Comparison of ENCODE assay signal across 10 cellular contexts in genomic region chr17:40533896-40534295, GRCh38. TPM values are rescaled to one million over a fixed set of nuclear protein-coding genes. Genes with fewer than 3 reads are reported as not detected.
DNase-seq lines count a peak whose midpoint lies in the region; ATAC-seq, FAIRE-seq and TF ChIP-seq lines count a peak whose summit lies in the region.
"Had no signal": no experiment of that assay in that cellular context is flagged by ENCODE, and none has a peak within 500 bp of the region (broad histone marks: within the 10 kb centered on the region; RNA-seq: fewer than 3 reads in every experiment).

No MANE protein-coding gene starts in this region.

- H3K9me3 Mint-ChIP-seq in CD8-positive, alpha-beta memory T cell: peaks cover 0 to 2% (median 2%) of the 10 kb centered on the region in 5 donors

- 90% methylated on average over 4 of the region's 4 CpGs; no CpG with 5 or more reads in 1 of the 2 experiments for WGBS in H1 (ENCODE audit: extremely low coverage in 1 of 2, insufficient coverage in 1 of 2, insufficient read length in 1 of 2, insufficient replicate concordance in 2 of 2, low coverage in 1 of 2, low lambda C conversion rate in 2 of 2, missing lambda C conversion rate in 1 of 2), 2 experiments
- 49% methylated on average over 4 of the region's 4 CpGs for WGBS in prostate gland

- H2BK20ac ChIP-seq in H1 (ENCODE audit: low read length): 0 out of 2 replicates have a peak overlapping the region, but pooled peaks have one; percentile 44

- H3K4me3 Mint-ChIP-seq in CD8-positive, alpha-beta memory T cell: peak overlapping the region; percentile 67 to 88 (median 78)

- peaks cover 0 to 3% of the 10 kb centered on the region in 2 donors for H3K27me3 Mint-ChIP-seq in CD8-positive, alpha-beta memory T cell

- H3K14ac ChIP-seq in H1 (ENCODE audit: insufficient read length): no peak overlapping the region

- H3K23ac ChIP-seq in H1 (ENCODE audit: insufficient read length): no peak overlapping the region

- H3K36me3 ChIP-seq in CD8-positive, alpha-beta memory T cell (ENCODE audit: insufficient read depth, low read length): no peaks in the 10 kb centered on the region
- no peaks in the 10 kb centered on the region for H3K36me3 ChIP-seq in PC-9 (ENCODE audit: low read depth)
- H3K36me3 ChIP-seq in H1 (ENCODE audit: control insufficient read depth in 2 of 4, insufficient read depth in 4 of 4, low read length in 3 of 4): no peaks in the 10 kb centered on the region
- H3K36me3 ChIP-seq in prostate gland: no peaks in the 10 kb centered on the region
- H3K36me3 ChIP-seq: SJSA1 had no signal

- TF ChIP-seq RAD21 in H1 (IDR thresholded peaks at IDR 0.05 in 1 of 2, conservative IDR thresholded peaks at IDR 0.05 in 1 of 2; ENCODE audit: low read depth in 2 of 2, low read length in 2 of 2): no peak

- H2BK15ac ChIP-seq in H1 (ENCODE audit: low read length): peak overlapping the region; percentile 24

- CTCF ChIA-PET in CD8-positive, alpha-beta memory T cell (lab: Charles Lee): interaction anchor here (0.8 to 20.1 kb wide), 38 partner anchors 11 to 190 kb away, joined by 3 to 475 read pairs (median 6); partner anchors contain the start of genes CCR7, GJD3, IGFBP4 and SMARCE1
- CTCF ChIA-PET in PC-9 (lab: Charles Lee): interaction anchor here (0.5 to 1.9 kb wide), 15 partner anchors 11 to 231 kb away, joined by 3 to 17 read pairs (median 4); partner anchors contain the start of genes IGFBP4 and TOP2A
- CTCF ChIA-PET in H1 (lab: Charles Lee; ENCODE audit: partially characterized antibody): interaction anchor here (0.7 to 19.4 kb wide), 45 partner anchors 9 to 343 kb away, joined by 3 to 435 read pairs (median 6); partner anchors contain the start of genes GJD3, IGFBP4, TNS4 and TOP2A

- POLR2A ChIA-PET in CD8-positive, alpha-beta memory T cell (lab: Charles Lee): interaction anchor here (0.5 to 3.7 kb wide), 15 partner anchors 14 to 1975 kb away, joined by 3 to 31 read pairs (median 4); no protein-coding TSS in a partner anchor
- POLR2A ChIA-PET in PC-9 (lab: Charles Lee; ENCODE audit: unreplicated experiment) (interaction anchor here (0.5 kb wide), 1 partner anchor 44 kb away, joined by 14 read pairs; no protein-coding TSS in a partner anchor), H1 (lab: Charles Lee; ENCODE audit: partially characterized antibody) (interaction anchor here (0.6 to 1.7 kb wide), 4 partner anchors 16 to 135 kb away, joined by 3 to 6 read pairs (median 4); no protein-coding TSS in a partner anchor)

- peaks cover 0 to 2% (median 0%) of the 10 kb centered on the region in 3 donors for H3K36me3 Mint-ChIP-seq in CD8-positive, alpha-beta memory T cell

- DNase-seq in CD8-positive, alpha-beta memory T cell: no peak
- DNase-seq in PC-9 (no peak), H1 (ENCODE audit: low read depth in 1 of 2, low spot score in 2 of 2) (no peak), prostate gland (ENCODE audit: low spot score) (no peak), GM19240 (ENCODE audit: insufficient read length, low spot score) (no peak), NCI-H2171 treated with DMSO at 0.1 percent for 48 hours (lab: John Stamatoyannopoulos, UW) (no peak), COLO829 (ENCODE audit: low spot score) (no peak)
- DNase-seq: NCI-H2107 had no signal

- no peak overlapping the region for H4K5ac ChIP-seq in H1 (ENCODE audit: insufficient read length, low read depth, low read length)

- no peak overlapping the region for H4K8ac ChIP-seq in H1 (ENCODE audit: extremely low read depth, insufficient read depth, low read length)

- peaks cover 3% of the 10 kb centered on the region; the same call in 1 of the 2 replicates for H3K23me2 ChIP-seq in H1 (ENCODE audit: low read depth, low read length)

- intact Hi-C loops in PC-9 (cut with micrococcal nuclease; ENCODE audit: unreplicated experiment) (loop anchor here (1.0 to 5.0 kb wide), 7 partner anchors 27 to 232 kb away; no protein-coding TSS in a partner anchor), prostate gland (cut with DNase I) (loop anchor here (2.0 to 5.0 kb wide), 4 partner anchors 57 to 172 kb away; partner anchors contain the start of genes GJD3 and IGFBP4)

- peaks cover 93% of the 10 kb centered on the region for H3K4me1 ChIP-seq in CD8-positive, alpha-beta memory T cell (ENCODE audit: insufficient read depth, low read length)
- H3K4me1 ChIP-seq in PC-9 (replicated peaks; ENCODE audit: insufficient read depth) (peaks cover 35% of the 10 kb centered on the region), H1 (replicated peaks in 1 of 4; ENCODE audit: control insufficient read depth in 3 of 4, insufficient read depth in 4 of 4, low read length in 3 of 4) (peaks cover 0 to 8% (median 3%) of the 10 kb centered on the region in 4 experiments; a peak in 2 of 7 replicates), prostate gland (replicated peaks) (peaks cover 10% of the 10 kb centered on the region)

- TF ChIP-seq CTCF in PC-9 (conservative IDR thresholded peaks at IDR 0.05) (no peak), H1 (IDR thresholded peaks at IDR 0.05; ENCODE audit: control extremely low read depth in 1 of 3, insufficient read depth in 1 of 3, low read depth in 1 of 3, low read length in 3 of 3) (no peak), prostate gland (IDR thresholded peaks at IDR 0.05) (no peak)

- H3F3A ChIP-seq in PC-9 (ENCODE audit: insufficient read depth, low read depth): peaks cover 37% of the 10 kb centered on the region; the same call in 1 of the 2 replicates

- peak overlapping the region; percentile 44 for H3K27ac ChIP-seq in CD8-positive, alpha-beta memory T cell (ENCODE audit: low read depth, low read length)
- H3K27ac ChIP-seq in PC-9 (no peak overlapping the region), H1 (ENCODE audit: low read depth, low read length) (no peak overlapping the region), prostate gland (peak overlapping the region; percentile 33 to 48)
- H3K27ac ChIP-seq: SJSA1 had no signal

- H4K20me1 ChIP-seq in PC-9 (ENCODE audit: insufficient read depth) (no peaks in the 10 kb centered on the region), H1 (replicated peaks in 1 of 2; ENCODE audit: control insufficient read depth in 1 of 2, insufficient read depth in 2 of 2, low read length in 2 of 2) (no peaks in the 10 kb centered on the region)

- H2BK5ac ChIP-seq in H1 (ENCODE audit: low read depth, low read length): no peak overlapping the region

- FAIRE-seq in H1 (lab: Jason Lieb, UNC): no peak

- ATAC-seq in HG03378 (IDR thresholded peaks at IDR 0.05; ENCODE audit: unreplicated experiment): no peak

- no peak for TF ChIP-seq EP300 in H1 (IDR thresholded peaks at IDR 0.05; ENCODE audit: borderline replicate concordance in 1 of 2, low read depth in 2 of 2, low read length in 2 of 2)

- no peak overlapping the region for H3K56ac ChIP-seq in H1 (replicated peaks; ENCODE audit: insufficient read length, low read depth, low read length)

- H2AFZ ChIP-seq in PC-9: no peak overlapping the region
- 0 out of 2 replicates have a peak overlapping the region, but pooled peaks have one; percentile 52 for H2AFZ ChIP-seq in H1 (ENCODE audit: low read length)

- H4K91ac ChIP-seq in H1 (replicated peaks; ENCODE audit: insufficient read length, low read length): no peak overlapping the region

- no peaks in the 10 kb centered on the region for H3K9me3 ChIP-seq in CD8-positive, alpha-beta memory T cell (ENCODE audit: low read length)
- no peaks in the 10 kb centered on the region for H3K9me3 ChIP-seq in PC-9 (ENCODE audit: insufficient read depth, low read depth)
- no peaks in the 10 kb centered on the region for H3K9me3 ChIP-seq in H1 (ENCODE audit: insufficient read depth in 2 of 2, low read depth in 1 of 2, low read length in 1 of 2)
- no peaks in the 10 kb centered on the region for H3K9me3 ChIP-seq in prostate gland
- H3K9me3 ChIP-seq: SJSA1 had no signal

- 0 out of 2 replicates have a peak overlapping the region, but pooled peaks have one; percentile 37 for H3K4me2 ChIP-seq in PC-9
- no peak overlapping the region for H3K4me2 ChIP-seq in H1 (ENCODE audit: insufficient read depth in 1 of 2, low read depth in 2 of 2, low read length in 2 of 2)

- H2BK12ac ChIP-seq in H1 (ENCODE audit: low read depth, low read length): peak overlapping the region; percentile 45; the same call in 1 of the 2 replicates

- H3K4ac ChIP-seq in H1 (replicated peaks; ENCODE audit: insufficient read length, low read depth, low read length): no peak overlapping the region

- H3K9ac ChIP-seq in H1 (replicated peaks in 1 of 4; ENCODE audit: extremely low read depth in 1 of 4, low read depth in 3 of 4, low read length in 3 of 4): no peak overlapping the region

- H3K27ac Mint-ChIP-seq in CD8-positive, alpha-beta memory T cell: peak overlapping the region; percentile 90 to 99 (median 97)

- no peaks in the 10 kb centered on the region for H3K79me2 ChIP-seq in PC-9 (ENCODE audit: low read depth)
- no peaks in the 10 kb centered on the region for H3K79me2 ChIP-seq in H1 (ENCODE audit: control insufficient read depth in 1 of 2, insufficient read depth in 2 of 2, low read length in 2 of 2)

- no peaks in the 10 kb centered on the region for H3K27me3 ChIP-seq in CD8-positive, alpha-beta memory T cell (ENCODE audit: insufficient read depth, low read length, poor library complexity, severe bottlenecking)
- no peaks in the 10 kb centered on the region for H3K27me3 ChIP-seq in PC-9 (ENCODE audit: insufficient read depth, low read depth)
- H3K27me3 ChIP-seq in H1 (replicated peaks in 1 of 4; ENCODE audit: control insufficient read depth in 3 of 4, extremely low read depth in 1 of 4, insufficient read depth in 3 of 4, low read length in 3 of 4): no peaks in the 10 kb centered on the region
- H3K27me3 ChIP-seq in prostate gland (replicated peaks; ENCODE audit: insufficient read depth): no peaks in the 10 kb centered on the region
- H3K27me3 ChIP-seq: SJSA1 had no signal

- BruUV-seq in PC-9 (replicated peaks; lab: Mats Ljungman, UMichigan): no TSS peak

- peaks cover 85 to 97% (median 86%) of the 10 kb centered on the region in 3 donors for H3K4me1 Mint-ChIP-seq in CD8-positive, alpha-beta memory T cell

- no peaks in the 10 kb centered on the region for H3K79me1 ChIP-seq in H1 (ENCODE audit: low read depth, low read length)

- peak overlapping the region; percentile 3 for H3K4me3 ChIP-seq in CD8-positive, alpha-beta memory T cell (ENCODE audit: low read length)
- H3K4me3 ChIP-seq in PC-9 (no peak overlapping the region), H1 (ENCODE audit: extremely low read depth in 1 of 4, insufficient read depth in 2 of 4, low read depth in 3 of 4, low read length in 4 of 4) (no peak overlapping the region), prostate gland (no peak overlapping the region)
- H3K4me3 ChIP-seq: SJSA1 had no signal

- H3K18ac ChIP-seq in H1 (ENCODE audit: extremely low read depth, low read length): no peak overlapping the region

- H3K9me2 ChIP-seq in PC-9 (ENCODE audit: insufficient read depth): no peaks in the 10 kb centered on the region

- no peak for TF ChIP-seq POLR2A in H1 (IDR thresholded peaks at IDR 0.05; ENCODE audit: control extremely low read depth in 1 of 2, low read depth in 2 of 2, low read length in 2 of 2)
- no peak for TF ChIP-seq POLR2A in prostate gland (IDR thresholded peaks at IDR 0.05)

- H2AK5ac ChIP-seq in H1 (ENCODE audit: low read depth, low read length): no peak overlapping the region

- no peak overlapping the region for H2BK120ac ChIP-seq in H1 (replicated peaks; ENCODE audit: low read depth, low read length)

RNA-seq across cellular contexts. Expression of gene CCR7, which starts 31.4 kb away (rescaled TPM):
- 100 to 1,000 TPM; 152 to 154 TPM for total RNA-seq in CD8-positive, alpha-beta memory T cell
- polyA plus RNA-seq in CD8-positive, alpha-beta memory T cell: 286 TPM
- not detected in 2 replicates for total RNA-seq in PC-9 (2021)
- total RNA-seq in H1 (2021; fragmentation: NEBNext Ultra II Directional; extraction: Animal tissue kit (Norgen Biotek cat#: 25700)): 0.17 TPM in 1 of 2 replicates, not detected in the other
- 0.12 and 0.28 TPM in 2 replicates for polyA plus RNA-seq in H1 (2011; rRNA removed)
- 0.16 TPM for polyA plus RNA-seq in H1 (2011; cell fraction: cytosol; rRNA removed)
- polyA plus RNA-seq in H1 (2011; cell fraction: nucleus; rRNA removed): 0.27 TPM
- 0.11 to 0.33 TPM in 2 of 4 replicates, not detected in the others for polyA plus RNA-seq in H1 (2012, experiment 1 of 2)
- polyA plus RNA-seq in H1 (2012, experiment 2 of 2): 0.14 TPM
- 0.30 TPM for polyA plus RNA-seq in H1 (2013, experiment 1 of 2)
- polyA plus RNA-seq in H1 (2013, experiment 2 of 2): 0.24 TPM
- not detected in 2 replicates for polyA minus RNA-seq in H1 (2011; rRNA and poly(A)+ RNA removed)
- polyA minus RNA-seq in H1 (2011; cell fraction: cytosol; rRNA and poly(A)+ RNA removed): not detected
- not detected for polyA minus RNA-seq in H1 (2011; cell fraction: nucleus; rRNA and poly(A)+ RNA removed)
- total RNA-seq in prostate gland: under 1 TPM in 1 of 2 donors, not detected in 1; 0.40 TPM
- total RNA-seq: SJSA1 had no signal

RNA-seq across cellular contexts. Expression of gene TNS4, which starts 32.5 kb away (rescaled TPM):
- total RNA-seq in CD8-positive, alpha-beta memory T cell: 1 to 10 TPM; 3.1 TPM
- polyA plus RNA-seq in CD8-positive, alpha-beta memory T cell: 0.41 TPM
- total RNA-seq in PC-9 (2021) (17.4 and 23.5 TPM in 2 replicates), prostate gland (10 to 100 TPM; 51.3 to 56.1 TPM)
- 0.20 and 0.80 TPM in 2 replicates for total RNA-seq in H1 (2021; fragmentation: NEBNext Ultra II Directional; extraction: Animal tissue kit (Norgen Biotek cat#: 25700))
- 0.21 and 0.39 TPM in 2 replicates for polyA plus RNA-seq in H1 (2011; rRNA removed)
- 0.49 TPM for polyA plus RNA-seq in H1 (2011; cell fraction: cytosol; rRNA removed)
- 0.54 TPM for polyA plus RNA-seq in H1 (2011; cell fraction: nucleus; rRNA removed)
- polyA plus RNA-seq in H1 (2012, experiment 1 of 2): 0.21 to 0.76 TPM (median 0.30 TPM) in 4 replicates
- 0.10 TPM for polyA plus RNA-seq in H1 (2012, experiment 2 of 2)
- 0.39 TPM for polyA plus RNA-seq in H1 (2013, experiment 1 of 2)
- polyA plus RNA-seq in H1 (2013, experiment 2 of 2): 0.63 TPM
- 0.60 and 0.66 TPM in 2 replicates for polyA minus RNA-seq in H1 (2011; rRNA and poly(A)+ RNA removed)
- polyA minus RNA-seq in H1 (2011; cell fraction: cytosol; rRNA and poly(A)+ RNA removed): not detected
- polyA minus RNA-seq in H1 (2011; cell fraction: nucleus; rRNA and poly(A)+ RNA removed): 0.90 TPM
- total RNA-seq: SJSA1 had no signal

Comparison
In these comparisons a context has a peak if more than half of its experiments do, and no peak if none do; other contexts are left out.
1. H3K27ac ChIP-seq: peak in CD8-positive, alpha-beta memory T cell (single experiment) and prostate gland (2 of 2); none in PC-9 (single experiment) and H1 (single experiment).
2. RNA of gene CCR7, which starts 31.4 kb away (total RNA-seq): 152 to 154 TPM in CD8-positive, alpha-beta memory T cell; 0.40 TPM in prostate gland, 0.17 TPM in H1 and not detected in PC-9; every median in the first group is over 100 times any median in the second.